ENCODE assay signal across 14 cellular contexts in genomic region chr11:125257185-125257584, GRCh38.
DNase-seq lines count a peak whose midpoint lies in the region; ATAC-seq and TF ChIP-seq lines count a peak whose summit lies in the region.
"Had no signal": no experiment of that assay in that cellular context is flagged by ENCODE, and none has a peak within 500 bp of the region (broad histone marks: within the 10 kb centered on the region; RNA-seq: fewer than 3 reads in every experiment).

No MANE protein-coding gene starts in this region.

- no peaks in the 10 kb centered on the region for H3K4me1 Mint-ChIP-seq in CD4-positive, alpha-beta T cell (ENCODE audit: low read depth)
- H3K4me1 Mint-ChIP-seq in activated naive CD4-positive, alpha-beta T cell treated with anti-CD3 and anti-CD28 coated beads for 36 hours (ENCODE audit: low read depth) = no peaks in the 10 kb centered on the region

- in situ Hi-C loops in astrocyte of the cerebellum (cut with HindIII; ENCODE audit: low sequenced_read_pairs) = loop anchor here (5.0 kb wide), 1 partner anchor 90 kb away; no protein-coding TSS in a partner anchor

- 83% methylated on average over 7 of the region's 7 CpGs for WGBS in right cardiac atrium

- H3K4me3 ChIP-seq in AG10803 (ENCODE audit: low read length) (no peak overlapping the region), HCT116 (replicated peaks in 1 of 2; ENCODE audit: low read depth in 1 of 2, low read length in 2 of 2) (no peak overlapping the region), astrocyte of the cerebellum (ENCODE audit: low read depth, low read length) (no peak overlapping the region), right cardiac atrium (ENCODE audit: low read length) (no peak overlapping the region)
- H3K4me3 ChIP-seq: upper lobe of right lung had no signal

- TF ChIP-seq RAD21 in HCT116 (IDR thresholded peaks at IDR 0.05; ENCODE audit: low read depth) = no peak

- no peaks in the 10 kb centered on the region for H3K27me3 ChIP-seq in HCT116 (ENCODE audit: insufficient read depth, low read length)
- peaks cover 2% of the 10 kb centered on the region for H3K27me3 ChIP-seq in CD4-positive, alpha-beta T cell (ENCODE audit: control insufficient read depth, insufficient read depth, low read length)
- H3K27me3 ChIP-seq in right cardiac atrium (ENCODE audit: control insufficient read depth, insufficient read depth) = no peaks in the 10 kb centered on the region
- H3K27me3 ChIP-seq: upper lobe of right lung had no signal

- H3K27ac Mint-ChIP-seq in CD4-positive, alpha-beta T cell = no peak overlapping the region
- no peak overlapping the region for H3K27ac Mint-ChIP-seq in activated naive CD4-positive, alpha-beta T cell treated with anti-CD3 and anti-CD28 coated beads for 36 hours

- no peak overlapping the region for H3K4me3 Mint-ChIP-seq in CD4-positive, alpha-beta T cell
- H3K4me3 Mint-ChIP-seq in activated naive CD4-positive, alpha-beta T cell treated with anti-CD3 and anti-CD28 coated beads for 36 hours = no peak overlapping the region

- POLR2A ChIA-PET in HCT116 (lab: Charles Lee) = no interaction called here
- POLR2A ChIA-PET in CD4-positive, alpha-beta T cell (lab: Charles Lee) = no interaction called here

- H3K36me3 ChIP-seq in HCT116 (ENCODE audit: control insufficient read depth in 1 of 2, insufficient read depth in 2 of 2, low read length in 2 of 2) = no peaks in the 10 kb centered on the region
- H3K36me3 ChIP-seq: upper lobe of right lung had no signal

- H3K4me1 ChIP-seq in HCT116 (ENCODE audit: control insufficient read depth in 1 of 2, insufficient read depth in 2 of 2, low read length in 2 of 2) (no peaks in the 10 kb centered on the region), right cardiac atrium (ENCODE audit: control insufficient read depth, insufficient read depth, low read length) (peaks cover 2% of the 10 kb centered on the region)
- H3K4me1 ChIP-seq: upper lobe of right lung had no signal

- ATAC-seq in HCT116 = peak; percentile 85
- ATAC-seq in CD4-positive, alpha-beta T cell (ENCODE audit: poor library complexity) = no peak
- ATAC-seq in right cardiac atrium = no peak
- ATAC-seq: left colon, upper lobe of right lung had no signal

- H3K36me3 Mint-ChIP-seq in CD4-positive, alpha-beta T cell (ENCODE audit: low read depth) = no peaks in the 10 kb centered on the region
- H3K36me3 Mint-ChIP-seq in activated naive CD4-positive, alpha-beta T cell treated with anti-CD3 and anti-CD28 coated beads for 36 hours (ENCODE audit: low read depth) = no peaks in the 10 kb centered on the region

- H3K27ac ChIP-seq in HCT116 (ENCODE audit: low read depth, low read length) = no peak overlapping the region
- no peak overlapping the region for H3K27ac ChIP-seq in CD4-positive, alpha-beta T cell (ENCODE audit: low read depth, low read length)
- no peak overlapping the region for H3K27ac ChIP-seq in right cardiac atrium (ENCODE audit: low read length)

- TF ChIP-seq CTCF in AG10803 (conservative IDR thresholded peaks at IDR 0.05; ENCODE audit: low read length) (peak; percentile 45), HCT116 (IDR thresholded peaks at IDR 0.05 in 2 of 3, conservative IDR thresholded peaks at IDR 0.05 in 1 of 3; ENCODE audit: borderline replicate concordance in 1 of 3, insufficient read depth in 1 of 3, low read depth in 2 of 3, low read length in 2 of 3) (peak in 2 of 3 experiments; percentile 36 to 49; a peak in 4 of 6 replicates), astrocyte of the cerebellum (IDR thresholded peaks at IDR 0.05; ENCODE audit: low read depth, low read length, missing control alignments) (peak; percentile 27)
- no peak for TF ChIP-seq CTCF in CD4-positive, alpha-beta T cell (IDR thresholded peaks at IDR 0.05)

- H3K27me3 Mint-ChIP-seq in CD4-positive, alpha-beta T cell = peaks cover 26% of the 10 kb centered on the region
- peaks cover 8% of the 10 kb centered on the region for H3K27me3 Mint-ChIP-seq in activated naive CD4-positive, alpha-beta T cell treated with anti-CD3 and anti-CD28 coated beads for 36 hours (ENCODE audit: low read depth)

- no peaks in the 10 kb centered on the region for H3K9me3 ChIP-seq in HCT116 (ENCODE audit: control insufficient read depth in 1 of 2, insufficient read depth in 1 of 2, low read depth in 1 of 2, low read length in 2 of 2)
- H3K9me3 ChIP-seq in CD4-positive, alpha-beta T cell (ENCODE audit: control insufficient read depth, low read length) = no peaks in the 10 kb centered on the region
- H3K9me3 ChIP-seq in right cardiac atrium (ENCODE audit: control insufficient read depth, low read length) = no peaks in the 10 kb centered on the region
- H3K9me3 ChIP-seq: upper lobe of right lung had no signal

- no peaks in the 10 kb centered on the region for H3K9me3 Mint-ChIP-seq in CD4-positive, alpha-beta T cell
- no peaks in the 10 kb centered on the region for H3K9me3 Mint-ChIP-seq in activated naive CD4-positive, alpha-beta T cell treated with anti-CD3 and anti-CD28 coated beads for 36 hours

- RAD21 ChIA-PET in HCT116 (lab: Charles Lee; ENCODE audit: low non-redundant PET in 1 of 2, low total read pairs in 2 of 2, uncharacterized antibody in 2 of 2, unreplicated experiment in 2 of 2) = no interaction called here

- no peak overlapping the region for H3K4me2 ChIP-seq in HCT116 (ENCODE audit: low read length)

- no peaks in the 10 kb centered on the region for H3K9me2 ChIP-seq in HCT116 (ENCODE audit: insufficient read depth)

- no peak for TF ChIP-seq POLR2A in HCT116 (IDR thresholded peaks at IDR 0.05; ENCODE audit: borderline replicate concordance, extremely low read depth, insufficient read depth, insufficient read length)

- no peak overlapping the region for H2AFZ ChIP-seq in HCT116 (ENCODE audit: low read depth, low read length, poor library complexity, severe bottlenecking)

- BruUV-seq in HCT116 (replicated peaks; lab: Mats Ljungman, UMichigan) = no TSS peak

- intact Hi-C loops in HCT116 (cut with micrococcal nuclease) = no loop called here
- intact Hi-C loops in CD4-positive, alpha-beta T cell (cut with DNase I, micrococcal nuclease) = no loop called here
- intact Hi-C loops in right cardiac atrium (cut with DNase I) = no loop called here
- intact Hi-C loops in activated naive CD4-positive, alpha-beta T cell treated with anti-CD3 and anti-CD28 coated beads for 36 hours (cut with micrococcal nuclease) = no loop called here

- no peak overlapping the region for H3K9ac ChIP-seq in HCT116 (ENCODE audit: low read length)

- no peak for DNase-seq in AG10803 (ENCODE audit: low read depth)
- no peak for DNase-seq in HCT116 (ENCODE audit: low read depth, low spot score)
- DNase-seq in astrocyte of the cerebellum (ENCODE audit: low read depth) = no peak
- DNase-seq in islet precursor cell = peak; percentile 77
- DNase-seq in activated naive CD4-positive, alpha-beta T cell (lab: John Stamatoyannopoulos, UW) = no peak
- DNase-seq in CD4-positive, alpha-beta T cell = no peak
- no peak for DNase-seq in right cardiac atrium
- DNase-seq in activated naive CD4-positive, alpha-beta T cell treated with anti-CD3 and anti-CD28 coated beads for 36 hours = no peak
- DNase-seq: activated CD4-positive, alpha-beta T cell treated with anti-CD3 and anti-CD28 coated beads, Interleukin-2, amount 50 U/mL, for 48 hours; left colon; NCI-H69; stimulated activated CD8-positive, alpha-beta memory T cell treated with anti-CD3 and anti-CD28 coated beads, Interleukin-4, amount 100 ng/mL, for 48 hours; SW 1271 had no signal

- H3K79me2 ChIP-seq in HCT116 (ENCODE audit: insufficient read depth, low read length) = no peaks in the 10 kb centered on the region

- no peaks in the 10 kb centered on the region for H4K20me1 ChIP-seq in HCT116 (ENCODE audit: insufficient read depth)

- CTCF ChIA-PET in HCT116 (lab: Charles Lee) = no interaction called here
- CTCF ChIA-PET in CD4-positive, alpha-beta T cell (lab: Charles Lee) = no interaction called here
- CTCF ChIA-PET in activated naive CD4-positive, alpha-beta T cell treated with anti-CD3 and anti-CD28 coated beads for 36 hours (lab: Charles Lee) = interaction anchor here (0.6 to 1.6 kb wide), 3 partner anchors 13 to 89 kb away, joined by 3 to 6 read pairs (median 3); no protein-coding TSS in a partner anchor

TF ChIP-seq in HCT116, 20 proteins besides CTCF, POLR2A, EP300 and RAD21:
- TF ChIP-seq EZH2 (IDR thresholded peaks at IDR 0.05) (no peak), YY1 (IDR thresholded peaks at IDR 0.05; ENCODE audit: extremely low read depth, insufficient replicate concordance, low read depth, low read length) (no peak), TCF7L2 (IDR thresholded peaks at IDR 0.05; ENCODE audit: borderline replicate concordance, extremely low read depth, insufficient read depth, insufficient read length) (no peak), FOSL1 (IDR thresholded peaks at IDR 0.05; ENCODE audit: low read depth) (no peak), SP1 (IDR thresholded peaks at IDR 0.05; ENCODE audit: low read depth) (no peak), MAX (IDR thresholded peaks at IDR 0.05) (no peak), ZFX (IDR thresholded peaks at IDR 0.05) (no peak)
